In the genomic region with DNA sequence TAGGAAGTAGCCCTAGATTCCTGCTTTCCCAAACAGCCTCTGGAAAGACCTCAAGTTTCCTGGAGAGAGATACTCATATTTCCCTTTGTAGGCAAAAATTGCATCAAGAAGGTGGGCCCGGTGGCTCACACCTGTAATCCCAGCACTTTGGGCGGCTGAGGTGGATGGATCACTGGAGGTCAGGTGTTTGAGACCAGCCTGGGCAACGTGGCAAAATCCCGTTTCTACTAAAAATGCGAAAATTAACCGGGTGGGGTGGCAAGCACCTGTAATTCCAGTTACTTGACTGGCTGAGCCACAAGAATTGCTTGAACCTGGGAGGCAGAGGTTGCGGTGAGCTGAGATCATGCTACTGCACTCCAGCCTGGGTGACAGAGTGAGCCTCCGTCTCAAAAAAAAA, we compare ENCODE assay signal across 14 cellular contexts. TPM values are rescaled to one million over a fixed set of nuclear protein-coding genes. Genes with fewer than 3 reads are reported as not detected.
DNase-seq lines count a peak whose midpoint lies in the region; TF ChIP-seq lines count a peak whose summit lies in the region.
"Not testable (repeated sequence)": the region's sequence is repeated elsewhere in the genome, so short reads cannot be mapped to it uniquely, and the experiment has no call there.
"Had no signal": no experiment of that assay in that cellular context is flagged by ENCODE, and none has a peak within 500 bp of the region (broad histone marks: within the 10 kb centered on the region; RNA-seq: fewer than 3 reads in every experiment).

No MANE protein-coding gene starts in this region.

- H3K9me3 Mint-ChIP-seq in activated CD4-positive, alpha-beta T cell treated with anti-CD3 and anti-CD28 coated beads, Interleukin-2, amount 10 ng/mL, durations not matched to agents 24 days and 14 days; activated naive CD4-positive, alpha-beta T cell treated with anti-CD3 and anti-CD28 coated beads, Interleukin-2, amount 10 ng/mL, durations not matched to agents 7 days and 5 days; endothelial cell (ENCODE audit: unreplicated experiment): not testable (repeated sequence)

- H3K36me3 ChIP-seq in BLaER1 (peaks cover 52% of the 10 kb centered on the region), neutrophil (peaks cover 56% of the 10 kb centered on the region)
- H3K36me3 ChIP-seq in KMS-11 (ENCODE audit: insufficient read depth), result not testable (repeated sequence)

- H2AFZ ChIP-seq in KMS-11 (ENCODE audit: low read depth), result not testable (repeated sequence)

- H3K9me3 ChIP-seq in BLaER1, neutrophil: not testable (repeated sequence)

- H3K36me3 Mint-ChIP-seq in activated CD4-positive, alpha-beta T cell treated with anti-CD3 and anti-CD28 coated beads, Interleukin-2, amount 10 ng/mL, durations not matched to agents 24 days and 14 days (ENCODE audit: low read depth), result peaks cover 31% of the 10 kb centered on the region
- H3K36me3 Mint-ChIP-seq in activated naive CD4-positive, alpha-beta T cell treated with anti-CD3 and anti-CD28 coated beads, Interleukin-2, amount 10 ng/mL, durations not matched to agents 7 days and 5 days, result peaks cover 37% of the 10 kb centered on the region
- H3K36me3 Mint-ChIP-seq in endothelial cell (ENCODE audit: low read depth, unreplicated experiment), result peaks cover 19% of the 10 kb centered on the region

- H3K27me3 ChIP-seq in BLaER1; KMS-11 (ENCODE audit: insufficient read depth, low read depth); neutrophil: not testable (repeated sequence)

- peaks cover 56% of the 10 kb centered on the region for H3K4me1 Mint-ChIP-seq in activated CD4-positive, alpha-beta T cell treated with anti-CD3 and anti-CD28 coated beads, Interleukin-2, amount 10 ng/mL, durations not matched to agents 24 days and 14 days
- peaks cover 69% of the 10 kb centered on the region for H3K4me1 Mint-ChIP-seq in activated naive CD4-positive, alpha-beta T cell treated with anti-CD3 and anti-CD28 coated beads, Interleukin-2, amount 10 ng/mL, durations not matched to agents 7 days and 5 days
- peaks cover 51% of the 10 kb centered on the region for H3K4me1 Mint-ChIP-seq in endothelial cell (ENCODE audit: unreplicated experiment)

- not testable (repeated sequence) for H3K9ac ChIP-seq in BLaER1, KMS-11

- H3K4me1 ChIP-seq in BLaER1 (peaks cover 65% of the 10 kb centered on the region), KMS-11 (ENCODE audit: low read depth, poor library complexity, severe bottlenecking) (peaks cover 35% of the 10 kb centered on the region), neutrophil (ENCODE audit: control insufficient read depth in 1 of 2, insufficient read depth in 1 of 2, low read depth in 1 of 2, low read length in 1 of 2) (peaks cover 75 to 81% of the 10 kb centered on the region in 2 experiments)

- intact Hi-C loops in activated CD4-positive, alpha-beta T cell treated with anti-CD3 and anti-CD28 coated beads, Interleukin-2, amount 10 ng/mL, durations not matched to agents 24 days and 14 days (cut with micrococcal nuclease), result loop anchor here (2.0 to 5.0 kb wide), 2 partner anchors 67 to 187 kb away; no protein-coding TSS in a partner anchor

- H3K27ac ChIP-seq in BLaER1, result not testable (repeated sequence)
- H3K27ac ChIP-seq in KMS-11, result peak overlapping the region; percentile 21; the same call in 1 of the 2 replicates
- peak overlapping the region; percentile 89 for H3K27ac ChIP-seq in neutrophil

- H3K79me2 ChIP-seq in KMS-11 (ENCODE audit: insufficient read depth, low read depth), result not testable (repeated sequence)

- not testable (repeated sequence) for DNase-seq in activated CD4-positive, alpha-beta T cell treated with anti-CD3 and anti-CD28 coated beads, Interleukin-2, amount 10 ng/mL, durations not matched to agents 24 days and 14 days; activated naive CD4-positive, alpha-beta T cell treated with anti-CD3 and anti-CD28 coated beads, Interleukin-2, amount 10 ng/mL, durations not matched to agents 7 days and 5 days; endothelial cell (ENCODE audit: low spot score)

- H3K4me3 Mint-ChIP-seq in activated CD4-positive, alpha-beta T cell treated with anti-CD3 and anti-CD28 coated beads, Interleukin-2, amount 10 ng/mL, durations not matched to agents 24 days and 14 days, result peak overlapping the region; percentile 2
- not testable (repeated sequence) for H3K4me3 Mint-ChIP-seq in activated naive CD4-positive, alpha-beta T cell treated with anti-CD3 and anti-CD28 coated beads, Interleukin-2, amount 10 ng/mL, durations not matched to agents 7 days and 5 days
- peak overlapping the region; percentile 40 for H3K4me3 Mint-ChIP-seq in endothelial cell (ENCODE audit: unreplicated experiment)

- H3K4me3 ChIP-seq in BLaER1; KMS-11 (IDR thresholded peaks at IDR 0.05; ENCODE audit: insufficient read depth, low read depth, low read length): not testable (repeated sequence)
- peak overlapping the region; percentile 95 to 96 for H3K4me3 ChIP-seq in neutrophil (ENCODE audit: low read depth in 1 of 2, low read length in 1 of 2)

- not testable (repeated sequence) for H3K27me3 Mint-ChIP-seq in activated CD4-positive, alpha-beta T cell treated with anti-CD3 and anti-CD28 coated beads, Interleukin-2, amount 10 ng/mL, durations not matched to agents 24 days and 14 days
- peaks cover 13% of the 10 kb centered on the region for H3K27me3 Mint-ChIP-seq in activated naive CD4-positive, alpha-beta T cell treated with anti-CD3 and anti-CD28 coated beads, Interleukin-2, amount 10 ng/mL, durations not matched to agents 7 days and 5 days
- peaks cover 17% of the 10 kb centered on the region for H3K27me3 Mint-ChIP-seq in endothelial cell (ENCODE audit: unreplicated experiment)

- TF ChIP-seq CTCF in KMS-11 (conservative IDR thresholded peaks at IDR 0.05; ENCODE audit: low read depth, low read length); endothelial cell (IDR thresholded peaks at IDR 0.05; ENCODE audit: unreplicated experiment); neutrophil (IDR thresholded peaks at IDR 0.05): not testable (repeated sequence)

- CTCF ChIA-PET in activated naive CD4-positive, alpha-beta T cell treated with anti-CD3 and anti-CD28 coated beads, Interleukin-2, amount 10 ng/mL, durations not matched to agents 7 days and 5 days (lab: Charles Lee), result interaction anchor here (0.8 to 4.5 kb wide), 8 partner anchors 10 to 243 kb away, joined by 3 to 22 read pairs (median 6); a partner anchor contains a TSS

- peaks cover 66% of the 10 kb centered on the region for H4K20me1 ChIP-seq in BLaER1
- H4K20me1 ChIP-seq in KMS-11 (ENCODE audit: insufficient read depth), result not testable (repeated sequence)

- peak overlapping the region; percentile 35 for H3K27ac Mint-ChIP-seq in activated CD4-positive, alpha-beta T cell treated with anti-CD3 and anti-CD28 coated beads, Interleukin-2, amount 10 ng/mL, durations not matched to agents 24 days and 14 days
- peak overlapping the region; percentile 80 for H3K27ac Mint-ChIP-seq in activated naive CD4-positive, alpha-beta T cell treated with anti-CD3 and anti-CD28 coated beads, Interleukin-2, amount 10 ng/mL, durations not matched to agents 7 days and 5 days
- H3K27ac Mint-ChIP-seq in endothelial cell (ENCODE audit: unreplicated experiment), result peak overlapping the region; percentile 4

- H3K4me2 ChIP-seq in BLaER1, result peak overlapping the region; percentile 98
- H3K4me2 ChIP-seq in KMS-11, result not testable (repeated sequence)

RNA-seq across cellular contexts. Expression of a gene that starts 2.4 kb away (rescaled TPM):
- 15.6 and 17.1 TPM in 2 replicates for total RNA-seq in activated CD4-positive, alpha-beta T cell treated with anti-CD3 and anti-CD28 coated beads, Interleukin-2, amount 10 ng/mL, durations not matched to agents 24 days and 14 days
- 35.6 TPM for total RNA-seq in endothelial cell (ENCODE audit: unreplicated experiment)

RNA-seq across cellular contexts. Expression of a gene that starts 13.8 kb away (rescaled TPM):
- total RNA-seq in activated CD4-positive, alpha-beta T cell treated with anti-CD3 and anti-CD28 coated beads, Interleukin-2, amount 10 ng/mL, durations not matched to agents 24 days and 14 days, result 0.05 and 0.09 TPM in 2 replicates
- total RNA-seq in endothelial cell (ENCODE audit: unreplicated experiment), result 0.18 TPM
- total RNA-seq: epithelial cell of proximal tubule, MCF 10A, osteoblast had no signal

RNA-seq across cellular contexts. Expression of a gene that starts 16.8 kb away (rescaled TPM):
- total RNA-seq in activated CD4-positive, alpha-beta T cell treated with anti-CD3 and anti-CD28 coated beads, Interleukin-2, amount 10 ng/mL, durations not matched to agents 24 days and 14 days, result not detected in 2 replicates
- not detected for total RNA-seq in endothelial cell (ENCODE audit: unreplicated experiment)
- total RNA-seq: adrenal gland, epithelial cell of proximal tubule, left lung, MCF 10A, OCI-LY7, osteoblast, stomach, thyroid gland had no signal

RNA-seq across cellular contexts. Expression of a gene that starts 20.2 kb away (rescaled TPM):
- 936 and 955 TPM in 2 replicates for total RNA-seq in activated CD4-positive, alpha-beta T cell treated with anti-CD3 and anti-CD28 coated beads, Interleukin-2, amount 10 ng/mL, durations not matched to agents 24 days and 14 days
- 590 TPM for total RNA-seq in endothelial cell (ENCODE audit: unreplicated experiment)

RNA-seq across cellular contexts. Expression of a gene that starts 50.2 kb away (rescaled TPM):
- total RNA-seq in activated CD4-positive, alpha-beta T cell treated with anti-CD3 and anti-CD28 coated beads, Interleukin-2, amount 10 ng/mL, durations not matched to agents 24 days and 14 days, result 0.33 and 0.59 TPM in 2 replicates
- 0.74 TPM for total RNA-seq in endothelial cell (ENCODE audit: unreplicated experiment)
- total RNA-seq: OCI-LY7, osteoblast had no signal

Comparison
In these comparisons a context has a peak if more than half of its experiments do, and no peak if none do; other contexts are left out.
1. H3K27ac Mint-ChIP-seq: peak in every context shown above with its lines; median percentile 80 in activated naive CD4-positive, alpha-beta T cell treated with anti-CD3 and anti-CD28 coated beads, Interleukin-2, amount 10 ng/mL, durations not matched to agents 7 days and 5 days; 35 in activated CD4-positive, alpha-beta T cell treated with anti-CD3 and anti-CD28 coated beads, Interleukin-2, amount 10 ng/mL, durations not matched to agents 24 days and 14 days; 4 in endothelial cell.